Comparison of ENCODE assay signal across 9 cellular contexts in genomic region chr1:170562644-170563338, GRCh38. TPM values are rescaled to one million over a fixed set of nuclear protein-coding genes. Genes with fewer than 3 reads are reported as not detected.
DNase-seq lines count a peak whose midpoint lies in the region; ATAC-seq, FAIRE-seq and TF ChIP-seq lines count a peak whose summit lies in the region.
"Had no signal": no experiment of that assay in that cellular context is flagged by ENCODE, and none has a peak within 500 bp of the region (broad histone marks: within the 10 kb centered on the region; RNA-seq: fewer than 3 reads in every experiment).

No MANE protein-coding gene starts in this region.

- H3K27me3 ChIP-seq in pancreas = no peaks in the 10 kb centered on the region

- peaks cover 0 to 3% (median 0%) of the 10 kb centered on the region in 3 donors for H3K4me1 ChIP-seq in pancreas

- H3K36me3 ChIP-seq in pancreas = no peaks in the 10 kb centered on the region

- ATAC-seq in HG03280 (IDR thresholded peaks at IDR 0.05; ENCODE audit: unreplicated experiment) (peak; percentile 64), pancreas (peak in 3 of 4 donors; percentile 77 to 95 (median 95))

- H3K9me3 ChIP-seq in pancreas = no peaks in the 10 kb centered on the region

- FAIRE-seq in pancreas (lab: Jason Lieb, UNC) = no peak

- intact Hi-C loops in pancreas (cut with DNase I) = no loop called here

- DNase-seq in SIG-M5 treated with dmso at 0.1 percent for 504 hours (lab: John Stamatoyannopoulos, UW; ENCODE audit: unreplicated experiment) = peak; percentile 67
- DNase-seq in SIG-M5 (lab: John Stamatoyannopoulos, UW) = no peak
- peak; percentile 6 to 10 for DNase-seq in activated CD4-positive, alpha-beta T cell treated with anti-CD3 and anti-CD28 coated beads for 4 hours
- DNase-seq in fibroblast of villous mesenchyme (ENCODE audit: low read depth) = peak; percentile 85
- peak in 3 of 6 donors; percentile 18 to 45 (median 22) for DNase-seq in pancreas
- no peak for DNase-seq in OCI-M2 (lab: John Stamatoyannopoulos, UW; ENCODE audit: unreplicated experiment)
- DNase-seq in NCI-H82 (lab: John Stamatoyannopoulos, UW) = no peak

- 35 to 46% methylated on average over 7 of the region's 7 CpGs for WGBS in pancreas, 2 donors

- H3K27ac ChIP-seq in pancreas = peak overlapping the region in 2 of 4 donors; percentile 71
- H3K27ac ChIP-seq: C4-2B had no signal

- TF ChIP-seq CTCF in fibroblast of villous mesenchyme (IDR thresholded peaks at IDR 0.05; ENCODE audit: insufficient read depth, low read depth, low read length) (no peak), pancreas (IDR thresholded peaks at IDR 0.05) (no peak)

- no peak overlapping the region for H3K4me3 ChIP-seq in fibroblast of villous mesenchyme (ENCODE audit: low read depth, low read length)
- H3K4me3 ChIP-seq in pancreas = no peak overlapping the region

RNA-seq across cellular contexts. Expression of gene GORAB, which starts 30.8 kb away (rescaled TPM):
- total RNA-seq in fibroblast of villous mesenchyme (10.6 and 18.1 TPM in 2 replicates), pancreas (10 to 100 TPM in 1 of 6 donors, 1 to 10 TPM in 5; 4.5 to 12.2 (median 6.0) TPM)
- polyA plus RNA-seq in pancreas = 10 to 100 TPM in 1 of 2 donors, 1 to 10 TPM in 1; 8.6 to 17.3 TPM

Comparison
In these comparisons a context has a peak if more than half of its experiments do, and no peak if none do; other contexts are left out.
1. DNase-seq: peak in SIG-M5 treated with dmso at 0.1 percent for 504 hours (single experiment), activated CD4-positive, alpha-beta T cell treated with anti-CD3 and anti-CD28 coated beads for 4 hours (2 of 2) and fibroblast of villous mesenchyme (single experiment); none in SIG-M5 (single experiment), OCI-M2 (single experiment) and NCI-H82 (single experiment).